Comparison of ENCODE assay signal across 1 cellular context in the genomic region with DNA sequence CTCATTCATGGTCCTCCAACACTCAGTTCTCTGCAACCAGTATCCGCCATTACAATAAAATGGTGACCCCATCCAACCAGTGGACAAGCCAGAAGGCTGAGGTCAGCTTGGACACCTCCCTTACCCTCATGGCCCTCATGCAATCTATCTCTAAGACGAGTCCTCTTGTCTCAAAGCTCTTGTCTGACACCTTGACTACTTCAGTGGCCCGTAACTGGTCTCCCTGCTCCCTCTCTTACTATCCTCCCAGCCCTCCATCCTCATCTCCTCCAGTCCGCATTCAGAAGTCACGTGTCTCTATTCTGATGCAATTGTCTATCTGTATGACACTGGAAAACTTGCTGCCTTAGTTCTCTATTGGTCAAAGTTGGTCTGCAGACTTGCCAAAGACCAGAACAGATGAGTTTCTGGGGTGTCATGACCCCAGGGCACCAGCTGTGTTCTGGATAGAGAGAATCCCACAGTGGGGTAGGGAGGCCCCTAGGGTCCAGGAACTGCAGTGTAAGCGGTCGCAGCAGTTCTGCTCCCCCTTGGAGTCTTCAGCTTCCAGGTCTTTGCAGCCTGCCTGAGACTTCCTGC.
TF ChIP-seq lines count a peak whose summit lies in the region.

No MANE protein-coding gene starts in this region.

TF ChIP-seq in K562, 482 proteins besides CTCF, POLR2A, EP300 and RAD21 (continued from another document and continues in another):
- no peak for TF ChIP-seq HNRNPK (IDR thresholded peaks at IDR 0.05; ENCODE audit: low read depth, low read length, poor library complexity, severe bottlenecking)
- no peak for TF ChIP-seq KLF1 (tag; IDR thresholded peaks at IDR 0.05)
- no peak for TF ChIP-seq NEUROD1 (IDR thresholded peaks at IDR 0.05; ENCODE audit: borderline replicate concordance, low read depth, low read length, partially characterized antibody)
- no peak for TF ChIP-seq XRCC4 (IDR thresholded peaks at IDR 0.05; ENCODE audit: extremely low read depth, insufficient read depth, insufficient read length)
- TF ChIP-seq ZNF24 (IDR thresholded peaks at IDR 0.05): no peak
- peak; percentile 85 for TF ChIP-seq ZNF592 (IDR thresholded peaks at IDR 0.05)
- no peak for TF ChIP-seq CAMTA2 (CRISPR knock-in tag; conservative IDR thresholded peaks at IDR 0.05)
- TF ChIP-seq ZNF444 (CRISPR knock-in tag; IDR thresholded peaks at IDR 0.05): no peak
- TF ChIP-seq SLC30A9 (CRISPR knock-in tag; IDR thresholded peaks at IDR 0.05): no peak
- no peak for TF ChIP-seq EGR1 (conservative IDR thresholded peaks at IDR 0.05)
- no peak for TF ChIP-seq TSHZ1 (CRISPR knock-in tag; IDR thresholded peaks at IDR 0.05)
- TF ChIP-seq FOXK1 (CRISPR knock-in tag; IDR thresholded peaks at IDR 0.05; ENCODE audit: borderline replicate concordance): no peak
- TF ChIP-seq THRB (CRISPR knock-in tag; conservative IDR thresholded peaks at IDR 0.05): no peak
- no peak for TF ChIP-seq KDM4B (IDR thresholded peaks at IDR 0.05; ENCODE audit: borderline replicate concordance in 2 of 2, low read depth in 1 of 2)
- TF ChIP-seq MAFK (IDR thresholded peaks at IDR 0.05; ENCODE audit: low read length): no peak
- no peak for TF ChIP-seq ZNF232 (CRISPR knock-in tag; IDR thresholded peaks at IDR 0.05)
- TF ChIP-seq GABPB1 (CRISPR knock-in tag; IDR thresholded peaks at IDR 0.05): no peak
- no peak for TF ChIP-seq SAP30 (IDR thresholded peaks at IDR 0.05; ENCODE audit: borderline replicate concordance, insufficient read depth, low read depth, low read length, poor library complexity, severe bottlenecking)
- no peak for TF ChIP-seq NELFE (IDR thresholded peaks at IDR 0.05; ENCODE audit: insufficient read depth, insufficient read length)
- TF ChIP-seq, protein P1, sequence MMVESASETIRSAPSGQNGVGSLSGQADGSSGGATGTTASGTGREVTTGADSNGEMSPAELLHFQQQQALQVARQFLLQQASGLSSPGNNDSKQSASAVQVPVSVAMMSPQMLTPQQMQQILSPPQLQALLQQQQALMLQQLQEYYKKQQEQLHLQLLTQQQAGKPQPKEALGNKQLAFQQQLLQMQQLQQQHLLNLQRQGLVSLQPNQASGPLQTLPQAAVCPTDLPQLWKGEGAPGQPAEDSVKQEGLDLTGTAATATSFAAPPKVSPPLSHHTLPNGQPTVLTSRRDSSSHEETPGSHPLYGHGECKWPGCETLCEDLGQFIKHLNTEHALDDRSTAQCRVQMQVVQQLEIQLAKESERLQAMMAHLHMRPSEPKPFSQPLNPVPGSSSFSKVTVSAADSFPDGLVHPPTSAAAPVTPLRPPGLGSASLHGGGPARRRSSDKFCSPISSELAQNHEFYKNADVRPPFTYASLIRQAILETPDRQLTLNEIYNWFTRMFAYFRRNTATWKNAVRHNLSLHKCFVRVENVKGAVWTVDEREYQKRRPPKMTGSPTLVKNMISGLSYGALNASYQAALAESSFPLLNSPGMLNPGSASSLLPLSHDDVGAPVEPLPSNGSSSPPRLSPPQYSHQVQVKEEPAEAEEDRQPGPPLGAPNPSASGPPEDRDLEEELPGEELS (CRISPR knock-in tag; IDR thresholded peaks at IDR 0.05; ENCODE audit: borderline replicate concordance): no peak
- TF ChIP-seq, protein P2, sequence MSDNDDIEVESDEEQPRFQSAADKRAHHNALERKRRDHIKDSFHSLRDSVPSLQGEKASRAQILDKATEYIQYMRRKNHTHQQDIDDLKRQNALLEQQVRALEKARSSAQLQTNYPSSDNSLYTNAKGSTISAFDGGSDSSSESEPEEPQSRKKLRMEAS (CRISPR knock-in tag; IDR thresholded peaks at IDR 0.05): no peak
- TF ChIP-seq HOXB6 (CRISPR knock-in tag; IDR thresholded peaks at IDR 0.05; ENCODE audit: borderline replicate concordance): no peak
- TF ChIP-seq, protein P3, sequence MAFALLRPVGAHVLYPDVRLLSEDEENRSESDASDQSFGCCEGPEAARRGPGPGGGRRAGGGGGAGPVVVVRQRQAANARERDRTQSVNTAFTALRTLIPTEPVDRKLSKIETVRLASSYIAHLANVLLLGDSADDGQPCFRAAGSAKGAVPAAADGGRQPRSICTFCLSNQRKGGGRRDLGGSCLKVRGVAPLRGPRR (CRISPR knock-in tag; IDR thresholded peaks at IDR 0.05): no peak
- peak; percentile 82 for TF ChIP-seq BHLHE40 (IDR thresholded peaks at IDR 0.05; ENCODE audit: low read length)
- no peak for TF ChIP-seq RBM39 (optimal IDR thresholded peaks at IDR 0.05; ENCODE audit: low read depth, low read length)
- no peak for TF ChIP-seq NR4A1 (CRISPR knock-in tag; IDR thresholded peaks at IDR 0.05)
- TF ChIP-seq NR4A1 (tag; IDR thresholded peaks at IDR 0.05): 0 out of 2 replicates have a peak, but pooled peaks have one; percentile 64
- TF ChIP-seq TOE1 (IDR thresholded peaks at IDR 0.05; ENCODE audit: borderline replicate concordance): peak; percentile 96
- no peak for TF ChIP-seq TOE1 (CRISPR knock-in tag; IDR thresholded peaks at IDR 0.05; ENCODE audit: borderline replicate concordance, low read depth)
- TF ChIP-seq MLLT1 (IDR thresholded peaks at IDR 0.05): no peak
- no peak for TF ChIP-seq ZNF224 (CRISPR knock-in tag; IDR thresholded peaks at IDR 0.05)
- no peak for TF ChIP-seq RBM34 (IDR thresholded peaks at IDR 0.05; ENCODE audit: borderline replicate concordance, insufficient read depth, low read length)
- TF ChIP-seq EHMT2 (IDR thresholded peaks at IDR 0.05): peak; percentile 30; the same call in 1 of the 2 replicates
- TF ChIP-seq RBM22 (IDR thresholded peaks at IDR 0.05; ENCODE audit: low read depth, low read length, poor library complexity, severe bottlenecking): no peak
- no peak for TF ChIP-seq RHOXF2B (CRISPR knock-in tag; conservative IDR thresholded peaks at IDR 0.05)
- TF ChIP-seq ERF (CRISPR knock-in tag; IDR thresholded peaks at IDR 0.05): no peak
- no peak for TF ChIP-seq ZNF347 (CRISPR knock-in tag; IDR thresholded peaks at IDR 0.05; ENCODE audit: low read depth)
- TF ChIP-seq CCNT2 (IDR thresholded peaks at IDR 0.05; ENCODE audit: borderline replicate concordance, extremely low read depth, insufficient read length, low read depth, low read length): no peak
- TF ChIP-seq RBM15 (IDR thresholded peaks at IDR 0.05; ENCODE audit: insufficient read depth, low read length): no peak
- TF ChIP-seq NFYB (IDR thresholded peaks at IDR 0.05; ENCODE audit: extremely low read depth, insufficient read length): no peak
- TF ChIP-seq ZNF253 (CRISPR knock-in tag; conservative IDR thresholded peaks at IDR 0.05): no peak
- TF ChIP-seq POLR2AphosphoS5 (IDR thresholded peaks at IDR 0.05; ENCODE audit: control insufficient read depth, insufficient read depth, low read depth, low read length): no peak
- TF ChIP-seq, protein P4, sequence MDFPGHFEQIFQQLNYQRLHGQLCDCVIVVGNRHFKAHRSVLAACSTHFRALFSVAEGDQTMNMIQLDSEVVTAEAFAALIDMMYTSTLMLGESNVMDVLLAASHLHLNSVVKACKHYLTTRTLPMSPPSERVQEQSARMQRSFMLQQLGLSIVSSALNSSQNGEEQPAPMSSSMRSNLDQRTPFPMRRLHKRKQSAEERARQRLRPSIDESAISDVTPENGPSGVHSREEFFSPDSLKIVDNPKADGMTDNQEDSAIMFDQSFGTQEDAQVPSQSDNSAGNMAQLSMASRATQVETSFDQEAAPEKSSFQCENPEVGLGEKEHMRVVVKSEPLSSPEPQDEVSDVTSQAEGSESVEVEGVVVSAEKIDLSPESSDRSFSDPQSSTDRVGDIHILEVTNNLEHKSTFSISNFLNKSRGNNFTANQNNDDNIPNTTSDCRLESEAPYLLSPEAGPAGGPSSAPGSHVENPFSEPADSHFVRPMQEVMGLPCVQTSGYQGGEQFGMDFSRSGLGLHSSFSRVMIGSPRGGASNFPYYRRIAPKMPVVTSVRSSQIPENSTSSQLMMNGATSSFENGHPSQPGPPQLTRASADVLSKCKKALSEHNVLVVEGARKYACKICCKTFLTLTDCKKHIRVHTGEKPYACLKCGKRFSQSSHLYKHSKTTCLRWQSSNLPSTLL (IDR thresholded peaks at IDR 0.05): no peak
- no peak for TF ChIP-seq COPS2 (conservative IDR thresholded peaks at IDR 0.05)
- no peak for TF ChIP-seq ZNF668 (CRISPR knock-in tag; IDR thresholded peaks at IDR 0.05)
